In genomic region chr9:114666841-114667240, GRCh38 we compare ENCODE assay signal across 14 cellular contexts. TPM values are rescaled to one million over a fixed set of nuclear protein-coding genes. Genes with fewer than 3 reads are reported as not detected.
"Had no signal": no experiment of that assay in that cellular context is flagged by ENCODE, and none has a peak within 500 bp of the region (broad histone marks: within the 10 kb centered on the region; RNA-seq: fewer than 3 reads in every experiment).

No MANE protein-coding gene starts in this region.

- H3K9me3 Mint-ChIP-seq: natural killer cell treated with Interleukin-12 subunit alpha and Interleukin-12 subunit beta and Interleukin-15 and Interleukin-18, amount 100 ng/mL, for 72 hours had no signal

- H3K4me1 ChIP-seq: foreskin keratinocyte had no signal

- H3K4me3 Mint-ChIP-seq: natural killer cell treated with Interleukin-12 subunit alpha and Interleukin-12 subunit beta and Interleukin-15 and Interleukin-18, amount 100 ng/mL, for 72 hours had no signal

- H3K27ac Mint-ChIP-seq: natural killer cell treated with Interleukin-12 subunit alpha and Interleukin-12 subunit beta and Interleukin-15 and Interleukin-18, amount 100 ng/mL, for 72 hours had no signal

- DNase-seq: activated CD4-positive, CD25-positive, alpha-beta regulatory T cell treated with anti-CD3 and anti-CD28 coated beads, Interleukin-2, amount 50 U/mL, for 72 hours; activated effector memory CD4-positive, alpha-beta T cell treated with anti-CD3 and anti-CD28 coated beads, Interleukin-2, amount 50 U/mL, for 16 hours; aorta; cerebellar nuclear complex; effector memory CD4-positive, alpha-beta T cell; foreskin keratinocyte; nucleus accumbens; posterior cingulate gyrus; stimulated activated CD4-positive, alpha-beta T cell treated with anti-CD3 and anti-CD28 coated beads, Interleukin-2, amount 100 ng/mL, for 48 hours; stimulated activated naive CD4-positive, alpha-beta T cell had no signal

- H3K27me3 ChIP-seq: foreskin keratinocyte had no signal

- H3K36me3 Mint-ChIP-seq: natural killer cell treated with Interleukin-12 subunit alpha and Interleukin-12 subunit beta and Interleukin-15 and Interleukin-18, amount 100 ng/mL, for 72 hours had no signal

- ATAC-seq: foreskin keratinocyte had no signal

- H3K27ac ChIP-seq: foreskin keratinocyte had no signal

RNA-seq across cellular contexts. Expression of gene TEX53, which starts 9.2 kb away (rescaled TPM):
- total RNA-seq: aorta; foreskin keratinocyte; liver; mesenteric fat pad; natural killer cell treated with Interleukin-12 subunit alpha and Interleukin-12 subunit beta and Interleukin-15 and Interleukin-18, amount 100 ng/mL, for 72 hours; skeletal muscle tissue had no signal
- polyA plus RNA-seq: aorta, foreskin keratinocyte, liver had no signal

RNA-seq across cellular contexts. Expression of gene TEX48, which starts 15.2 kb away (rescaled TPM):
- total RNA-seq: aorta; foreskin keratinocyte; liver; mesenteric fat pad; natural killer cell treated with Interleukin-12 subunit alpha and Interleukin-12 subunit beta and Interleukin-15 and Interleukin-18, amount 100 ng/mL, for 72 hours; skeletal muscle tissue had no signal
- polyA plus RNA-seq: aorta, liver had no signal
